27 cellular contexts compared by ENCODE assay signal in genomic region chr9:130437011-130437784, GRCh38. TPM values are rescaled to one million over a fixed set of nuclear protein-coding genes. Genes with fewer than 3 reads are reported as not detected.
"Had no signal": no experiment of that assay in that cellular context is flagged by ENCODE, and none has a peak within 500 bp of the region (broad histone marks: within the 10 kb centered on the region; RNA-seq: fewer than 3 reads in every experiment).

No MANE protein-coding gene starts in this region.

- H3K4me3 ChIP-seq: left ventricle myocardium inferior, psoas muscle, testis, transverse colon had no signal

- DNase-seq: activated CD4-positive, alpha-beta memory T cell treated with anti-CD3 and anti-CD28 coated beads for 36 hours; activated CD4-positive, alpha-beta T cell treated with anti-CD3 and anti-CD28 coated beads, Interleukin-2, amount 10 ng/mL, durations not matched to agents 24 days and 14 days; activated CD4-positive, CD25-positive, alpha-beta regulatory T cell treated with anti-CD3 and anti-CD28 coated beads, Interleukin-2, amount 50 U/mL, for 72 hours; activated CD8-positive, alpha-beta memory T cell treated with anti-CD3 and anti-CD28 coated beads, Interleukin-2, amount 50 U/mL, for 4 hours; activated gamma-delta T cell treated with Interleukin-2 at 50 U/mL for 16 hours; activated naive CD4-positive, alpha-beta T cell treated with anti-CD3 and anti-CD28 coated beads, Interleukin-2, amount 50 U/mL, for 16 hours; activated T-cell treated with anti-CD3 and anti-CD28 coated beads, Interleukin-2, amount 50 U/mL, for 24 hours; amniotic stem cell; brain microvascular endothelial cell; cortex of kidney; foreskin fibroblast; head of caudate nucleus; hypothalamus; immature natural killer cell; left ventricle myocardium inferior; nephron progenitor cell; nucleus accumbens; stimulated activated CD4-positive, alpha-beta T cell treated with anti-CD3 and anti-CD28 coated beads, Interleukin-4, amount 100 ng/mL, for 1 hour; stimulated activated naive CD8-positive, alpha-beta T cell treated with anti-CD3 and anti-CD28 coated beads, Interleukin-15, Interleukin-2, amounts not matched to agents 100 U/mL and 50 U/mL, for 24 hours; T-helper 9 cell; testis; transverse colon had no signal

- H3K27me3 ChIP-seq: brain microvascular endothelial cell, testis had no signal

- H3K27ac ChIP-seq: brain microvascular endothelial cell, left ventricle myocardium inferior, parathyroid adenoma, psoas muscle, testis, transverse colon had no signal

- H2AFZ ChIP-seq: parathyroid adenoma had no signal

- FAIRE-seq: astrocyte, TTC549 had no signal

- H3K9me3 ChIP-seq: testis had no signal

- H3K79me2 ChIP-seq: parathyroid adenoma had no signal

- H3K36me3 ChIP-seq: brain microvascular endothelial cell, left ventricle myocardium inferior, transverse colon had no signal

- ATAC-seq: esophagus mucosa; psoas muscle; stimulated activated naive CD8-positive, alpha-beta T cell treated with anti-CD3 and anti-CD28 coated beads, Interleukin-15, Interleukin-2, amounts not matched to agents 100 U/mL and 50 U/mL, for 24 hours had no signal

- H3K9ac ChIP-seq: parathyroid adenoma had no signal

- H3K4me1 ChIP-seq: parathyroid adenoma, psoas muscle had no signal

RNA-seq across cellular contexts. Expression of gene ASS1, which starts 7.6 kb away (rescaled TPM):
- polyA plus RNA-seq: immature natural killer cell had no signal
